ENCODE assay signal across 16 cellular contexts in the genomic region with DNA sequence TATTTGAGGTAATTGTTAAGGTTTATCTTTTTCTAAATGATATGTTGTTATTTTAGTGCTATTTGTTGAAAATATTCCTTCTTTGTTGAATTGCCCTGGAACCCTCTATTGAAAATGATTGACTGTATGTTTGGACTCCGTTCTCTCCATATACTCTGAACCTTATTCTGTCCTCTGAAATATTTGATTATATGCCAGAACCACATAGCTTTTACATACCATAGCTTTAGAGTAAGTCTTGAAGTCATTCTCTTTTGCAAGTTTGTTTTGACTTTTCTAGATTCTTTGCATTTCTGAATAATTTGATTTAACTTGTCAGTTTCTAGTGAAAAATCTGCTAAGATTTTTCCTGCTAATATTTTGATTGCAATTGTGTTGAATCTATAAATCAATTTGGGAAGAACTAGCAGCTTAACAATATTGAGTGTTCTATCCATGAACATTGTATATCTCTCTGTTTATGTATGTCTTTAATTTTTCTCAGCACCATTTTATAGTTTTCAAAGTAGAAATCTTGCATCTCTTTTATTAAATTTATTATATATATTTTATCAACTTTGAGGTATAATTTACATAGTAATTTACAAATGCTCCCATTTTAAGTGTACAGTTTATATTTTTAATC.
"Had no signal": no experiment of that assay in that cellular context is flagged by ENCODE, and none has a peak within 500 bp of the region (broad histone marks: within the 10 kb centered on the region; RNA-seq: fewer than 3 reads in every experiment).

No MANE protein-coding gene starts in this region.

- H3K27me3 Mint-ChIP-seq: activated B cell treated with CpG ODN at 0.5 μM for 24 hours; activated CD4-positive, alpha-beta memory T cell treated with anti-CD3 and anti-CD28 coated beads, Interleukin-2, amount 10 ng/mL, durations not matched to agents 7 days and 5 days; activated CD8-positive, alpha-beta memory T cell treated with anti-CD3 and anti-CD28 coated beads, Interleukin-2, amount 10 ng/mL, durations not matched to agents 7 days and 5 days; activated naive CD8-positive, alpha-beta T cell treated with anti-CD3 and anti-CD28 coated beads for 36 hours; stimulated activated memory B cell treated with anti-CD40 and anti-IgM and Interleukin-4, amounts not matched to agents 10 μg/mL and 1 μg/mL and 100 μg/mL, for 72 hours; type B pancreatic cell had no signal

- H3K36me3 Mint-ChIP-seq: natural killer cell had no signal

- H3K9me3 Mint-ChIP-seq: activated CD4-positive, alpha-beta memory T cell treated with anti-CD3 and anti-CD28 coated beads, Interleukin-2, amount 10 ng/mL, durations not matched to agents 7 days and 5 days; stimulated activated memory B cell treated with anti-CD40 and anti-IgM and Interleukin-4, amounts not matched to agents 10 μg/mL and 1 μg/mL and 100 μg/mL, for 72 hours; type B pancreatic cell had no signal

- H3K4me3 Mint-ChIP-seq: activated B cell treated with CpG ODN at 0.5 μM for 24 hours; activated CD4-positive, alpha-beta memory T cell treated with anti-CD3 and anti-CD28 coated beads, Interleukin-2, amount 10 ng/mL, durations not matched to agents 7 days and 5 days; activated CD8-positive, alpha-beta memory T cell treated with anti-CD3 and anti-CD28 coated beads, Interleukin-2, amount 10 ng/mL, durations not matched to agents 7 days and 5 days; activated naive CD8-positive, alpha-beta T cell treated with anti-CD3 and anti-CD28 coated beads for 36 hours; natural killer cell; stimulated activated memory B cell treated with anti-CD40 and anti-IgM and Interleukin-4, amounts not matched to agents 10 μg/mL and 1 μg/mL and 100 μg/mL, for 72 hours; type B pancreatic cell had no signal

- H3K4me3 ChIP-seq: body of pancreas, lower lobe of right lung, testis had no signal

- H3K9me3 ChIP-seq: body of pancreas, testis had no signal

- DNase-seq: activated B cell treated with CpG ODN at 0.5 μM for 24 hours; activated CD4-positive, alpha-beta memory T cell treated with anti-CD3 and anti-CD28 coated beads, Interleukin-2, amount 10 ng/mL, durations not matched to agents 7 days and 5 days; activated CD4-positive, alpha-beta T cell treated with anti-CD3 and anti-CD28 coated beads for 4 hours; activated CD8-positive, alpha-beta memory T cell treated with anti-CD3 and anti-CD28 coated beads, Interleukin-2, amount 10 ng/mL, durations not matched to agents 7 days and 5 days; activated naive CD8-positive, alpha-beta T cell treated with anti-CD3 and anti-CD28 coated beads for 36 hours; amygdala; body of pancreas; erythroblast; islet precursor cell; lower lobe of right lung; natural killer cell; stimulated activated CD4-positive, alpha-beta T cell treated with anti-CD3 and anti-CD28 coated beads, Interleukin-4, amount 100 ng/mL, for 4 hours; testis had no signal

- H3K27ac ChIP-seq: body of pancreas, lower lobe of right lung, testis had no signal

- ATAC-seq: activated CD8-positive, alpha-beta memory T cell treated with anti-CD3 and anti-CD28 coated beads, Interleukin-2, amount 10 ng/mL, durations not matched to agents 7 days and 5 days; body of pancreas; lower lobe of right lung; natural killer cell; sciatic nerve; stimulated activated memory B cell treated with anti-CD40 and anti-IgM and Interleukin-4, amounts not matched to agents 10 μg/mL and 1 μg/mL and 100 μg/mL, for 72 hours had no signal

- H3K27ac Mint-ChIP-seq: activated B cell treated with CpG ODN at 0.5 μM for 24 hours; activated CD4-positive, alpha-beta memory T cell treated with anti-CD3 and anti-CD28 coated beads, Interleukin-2, amount 10 ng/mL, durations not matched to agents 7 days and 5 days; activated CD8-positive, alpha-beta memory T cell treated with anti-CD3 and anti-CD28 coated beads, Interleukin-2, amount 10 ng/mL, durations not matched to agents 7 days and 5 days; activated naive CD8-positive, alpha-beta T cell treated with anti-CD3 and anti-CD28 coated beads for 36 hours; natural killer cell; stimulated activated memory B cell treated with anti-CD40 and anti-IgM and Interleukin-4, amounts not matched to agents 10 μg/mL and 1 μg/mL and 100 μg/mL, for 72 hours; type B pancreatic cell had no signal

- H3K27me3 ChIP-seq: body of pancreas, testis had no signal

- H3K36me3 ChIP-seq: lower lobe of right lung had no signal

- H3K4me1 ChIP-seq: lower lobe of right lung, testis had no signal

- H3K4me1 Mint-ChIP-seq: activated B cell treated with CpG ODN at 0.5 μM for 24 hours; activated CD4-positive, alpha-beta memory T cell treated with anti-CD3 and anti-CD28 coated beads, Interleukin-2, amount 10 ng/mL, durations not matched to agents 7 days and 5 days; natural killer cell; stimulated activated memory B cell treated with anti-CD40 and anti-IgM and Interleukin-4, amounts not matched to agents 10 μg/mL and 1 μg/mL and 100 μg/mL, for 72 hours had no signal
